In genomic region chr3:46629571-46630517, GRCh38 we compare ENCODE assay signal across 8 cellular contexts. TPM values are rescaled to one million over a fixed set of nuclear protein-coding genes. Genes with fewer than 3 reads are reported as not detected.
DNase-seq lines count a peak whose midpoint lies in the region; ATAC-seq and TF ChIP-seq lines count a peak whose summit lies in the region.

No MANE protein-coding gene starts in this region.

- peak overlapping the region; percentile 24 for H3K27ac ChIP-seq in IMR-90 (ENCODE audit: insufficient read depth, low read length)
- no peak overlapping the region for H3K27ac ChIP-seq in SJSA1
- peak overlapping the region; percentile 82 for H3K27ac ChIP-seq in substantia nigra (ENCODE audit: low read depth, low read length, poor library complexity, severe bottlenecking)

- no peaks in the 10 kb centered on the region for H3K36me3 ChIP-seq in IMR-90 (ENCODE audit: control insufficient read depth, insufficient read depth, low read length)
- no peaks in the 10 kb centered on the region for H3K36me3 ChIP-seq in SJSA1

- H3K27ac Mint-ChIP-seq in activated naive CD4-positive, alpha-beta T cell treated with anti-CD3 and anti-CD28 coated beads, Interleukin-2, amount 10 ng/mL, durations not matched to agents 7 days and 5 days: peak overlapping the region; percentile 53

- peak overlapping the region; percentile 40 for H3K56ac ChIP-seq in IMR-90 (ENCODE audit: extremely low read depth, insufficient read depth, low read length)

- peak overlapping the region; percentile 90 for H2AFZ ChIP-seq in IMR-90 (replicated peaks; ENCODE audit: low read length, poor library complexity)

- ATAC-seq in GM19397 (IDR thresholded peaks at IDR 0.05; ENCODE audit: unreplicated experiment): peak; percentile 88
- peak; percentile 82 for ATAC-seq in IMR-90 (ENCODE audit: low read depth)

- CTCF ChIA-PET in IMR-90 (lab: Yijun Ruan, JAX): interaction anchor here (0.7 to 2.5 kb wide), 13 partner anchors 10 to 154 kb away, joined by 3 to 49 read pairs (median 4); no protein-coding TSS in a partner anchor
- CTCF ChIA-PET in activated naive CD4-positive, alpha-beta T cell treated with anti-CD3 and anti-CD28 coated beads, Interleukin-2, amount 10 ng/mL, durations not matched to agents 7 days and 5 days (lab: Charles Lee): interaction anchor here (0.6 to 9.0 kb wide), 27 partner anchors 9 to 279 kb away, joined by 3 to 187 read pairs (median 3); partner anchors contain the start of gene RTP3

- peak; percentile 99 for TF ChIP-seq CTCF in IMR-90 (conservative IDR thresholded peaks at IDR 0.05; ENCODE audit: low read depth, low read length)

- peak overlapping the region; percentile 17 for H2BK5ac ChIP-seq in IMR-90 (ENCODE audit: low read depth, low read length, poor library complexity, severe bottlenecking)

- peak overlapping the region; percentile 94 for H3K4ac ChIP-seq in IMR-90 (ENCODE audit: low read depth, low read length)

- peak overlapping the region; percentile 48 for H3K18ac ChIP-seq in IMR-90 (ENCODE audit: low read depth, low read length)

- no TSS peak for BruUV-seq in IMR-90 (replicated peaks; lab: Mats Ljungman, UMichigan)

- TF ChIP-seq POLR2A in IMR-90 (IDR thresholded peaks at IDR 0.05; ENCODE audit: low read depth, low read length): no peak

- peak overlapping the region; percentile 37 for H3K4me2 ChIP-seq in IMR-90 (ENCODE audit: low read depth, low read length)

- no peaks in the 10 kb centered on the region for H3K9me3 ChIP-seq in IMR-90 (ENCODE audit: control insufficient read depth, insufficient read depth, low read length)
- H3K9me3 ChIP-seq in SJSA1 (replicated peaks): no peaks in the 10 kb centered on the region

- POLR2A ChIA-PET in IMR-90 (lab: Charles Lee; ENCODE audit: unreplicated experiment): interaction anchor here (0.6 to 0.9 kb wide), 3 partner anchors 132 to 150 kb away, joined by 3 to 13 read pairs (median 3); partner anchors contain the start of gene RTP3

- peak overlapping the region; percentile 72 for H3K23ac ChIP-seq in IMR-90 (ENCODE audit: low read depth, low read length)

- H2AK5ac ChIP-seq in IMR-90 (ENCODE audit: low read depth, low read length): 0 out of 2 replicates have a peak overlapping the region, but pooled peaks have one; percentile 36

- H4K91ac ChIP-seq in IMR-90 (ENCODE audit: insufficient read depth, low read depth, low read length): peak overlapping the region; percentile 89

- H3K4me3 ChIP-seq in IMR-90 (ENCODE audit: insufficient read depth, low read depth, low read length) (no peak overlapping the region), SJSA1 (no peak overlapping the region)

- TF ChIP-seq RAD21 in IMR-90 (IDR thresholded peaks at IDR 0.05; ENCODE audit: low read length): peak; percentile 82

- dilution Hi-C loops in IMR-90 (cut with HindIII; ENCODE audit: low sequenced_read_pairs, unreplicated experiment): no loop called here

- H3K9me1 ChIP-seq in IMR-90 (ENCODE audit: insufficient read depth, low read length): peaks cover 12% of the 10 kb centered on the region

- H3K9me3 Mint-ChIP-seq in activated naive CD4-positive, alpha-beta T cell treated with anti-CD3 and anti-CD28 coated beads, Interleukin-2, amount 10 ng/mL, durations not matched to agents 7 days and 5 days: no peaks in the 10 kb centered on the region

- peaks cover 19% of the 10 kb centered on the region for H3K27me3 Mint-ChIP-seq in activated naive CD4-positive, alpha-beta T cell treated with anti-CD3 and anti-CD28 coated beads, Interleukin-2, amount 10 ng/mL, durations not matched to agents 7 days and 5 days

- H3K27me3 ChIP-seq in IMR-90 (ENCODE audit: control insufficient read depth, insufficient read depth, low read length) (no peaks in the 10 kb centered on the region; the same call in 1 of the 2 replicates), SJSA1 (replicated peaks) (no peaks in the 10 kb centered on the region; the same call in 1 of the 2 replicates)

- H3K4me1 Mint-ChIP-seq in activated naive CD4-positive, alpha-beta T cell treated with anti-CD3 and anti-CD28 coated beads, Interleukin-2, amount 10 ng/mL, durations not matched to agents 7 days and 5 days: peaks cover 25% of the 10 kb centered on the region

- H3K9ac ChIP-seq in IMR-90 (ENCODE audit: low read depth, low read length): peak overlapping the region; percentile 10

- DNase-seq in AML-193 (lab: John Stamatoyannopoulos, UW): peak; percentile 68
- DNase-seq in IMR-90: peak; percentile 76
- DNase-seq in SJSA1 (ENCODE audit: low read depth in 1 of 2, low spot score in 2 of 2): peak; percentile 28 to 58
- peak; percentile 83 for DNase-seq in activated naive CD4-positive, alpha-beta T cell treated with anti-CD3 and anti-CD28 coated beads, Interleukin-2, amount 10 ng/mL, durations not matched to agents 7 days and 5 days
- DNase-seq in globus pallidus (ENCODE audit: low spot score): peak; percentile 64
- peak; percentile 57 for DNase-seq in occipital lobe (lab: John Stamatoyannopoulos, UW)
- peak in 44 of 49 donors; percentile 19 to 83 (median 62) for DNase-seq in substantia nigra (lab: John Stamatoyannopoulos, UW)

- peak overlapping the region; percentile 90 for H4K5ac ChIP-seq in IMR-90 (ENCODE audit: low read depth, low read length)

- no peaks in the 10 kb centered on the region for H3K79me1 ChIP-seq in IMR-90 (ENCODE audit: low read depth in 1 of 2, low read length in 2 of 2)

- in situ Hi-C loops in IMR-90 (cut with MboI; ENCODE audit: low sequenced_read_pairs): loop anchor here (5.0 kb wide), 1 partner anchor 143 kb away; no protein-coding TSS in a partner anchor

- peak overlapping the region; percentile 89 for H2BK20ac ChIP-seq in IMR-90 (ENCODE audit: low read depth, low read length)

- peak overlapping the region; percentile 44 for H3K4me3 Mint-ChIP-seq in activated naive CD4-positive, alpha-beta T cell treated with anti-CD3 and anti-CD28 coated beads, Interleukin-2, amount 10 ng/mL, durations not matched to agents 7 days and 5 days

- H2BK15ac ChIP-seq in IMR-90 (ENCODE audit: low read depth, low read length): peak overlapping the region; percentile 60; the same call in 2 of the 3 replicates

- H2BK120ac ChIP-seq in IMR-90 (ENCODE audit: low read depth, low read length): peak overlapping the region; percentile 96

- intact Hi-C loops in IMR-90 (cut with micrococcal nuclease): loop anchor here (1.0 to 5.0 kb wide), 2 partner anchors 63 to 142 kb away; partner anchors contain the start of gene LRRC2

- peak overlapping the region; percentile 90 for H3K14ac ChIP-seq in IMR-90 (replicated peaks; ENCODE audit: low read depth, low read length)

- 9% methylated on average over 17 of the region's 35 CpGs; no CpG with 5 or more reads in 1 of the 2 experiments for WGBS in IMR-90 (ENCODE audit: extremely low coverage in 2 of 2, insufficient read length in 1 of 2), 2 experiments

- H4K20me1 ChIP-seq in IMR-90 (ENCODE audit: insufficient read depth, low read length): no peaks in the 10 kb centered on the region

- H3K4me1 ChIP-seq in IMR-90 (ENCODE audit: control insufficient read depth, insufficient read depth, low read length): peaks cover 24% of the 10 kb centered on the region
- H3K4me1 ChIP-seq in SJSA1 (replicated peaks): no peaks in the 10 kb centered on the region

- peak overlapping the region; percentile 45 to 96 for H4K8ac ChIP-seq in IMR-90 (ENCODE audit: low read depth in 2 of 2, low read length in 2 of 2)

- peak overlapping the region; percentile 80 for H2AK9ac ChIP-seq in IMR-90 (replicated peaks; ENCODE audit: low read depth, low read length, poor library complexity)

- H3K36me3 Mint-ChIP-seq in activated naive CD4-positive, alpha-beta T cell treated with anti-CD3 and anti-CD28 coated beads, Interleukin-2, amount 10 ng/mL, durations not matched to agents 7 days and 5 days: no peaks in the 10 kb centered on the region

TF ChIP-seq in IMR-90, 13 proteins besides CTCF, POLR2A, EP300 and RAD21:
- TF ChIP-seq MXI1 (IDR thresholded peaks at IDR 0.05; ENCODE audit: borderline replicate concordance, low read depth, low read length) (no peak), BHLHE40 (IDR thresholded peaks at IDR 0.05; ENCODE audit: low read depth, low read length) (no peak; the same call in 1 of the 2 replicates), RCOR1 (IDR thresholded peaks at IDR 0.05; ENCODE audit: insufficient replicate concordance, low read length) (no peak), CEBPB (IDR thresholded peaks at IDR 0.05; ENCODE audit: low read depth, low read length) (no peak), RFX5 (IDR thresholded peaks at IDR 0.05; ENCODE audit: low read depth, low read length) (no peak), CHD1 (IDR thresholded peaks at IDR 0.05; ENCODE audit: low read depth, low read length) (no peak), MAZ (IDR thresholded peaks at IDR 0.05; ENCODE audit: borderline replicate concordance, low read depth, low read length) (peak; percentile 46; the same call in 1 of the 2 replicates), MAFK (IDR thresholded peaks at IDR 0.05; ENCODE audit: low read depth, low read length) (peak; percentile 62), SMC3 (IDR thresholded peaks at IDR 0.05; ENCODE audit: low read depth, low read length) (peak; percentile 94), USF2 (IDR thresholded peaks at IDR 0.05; ENCODE audit: low read depth, low read length) (no peak), FOS (IDR thresholded peaks at IDR 0.05; ENCODE audit: low read depth, low read length) (no peak), NFE2L2 (IDR thresholded peaks at IDR 0.05; ENCODE audit: low read depth, low read length) (no peak)
- TF ChIP-seq, protein P1, sequence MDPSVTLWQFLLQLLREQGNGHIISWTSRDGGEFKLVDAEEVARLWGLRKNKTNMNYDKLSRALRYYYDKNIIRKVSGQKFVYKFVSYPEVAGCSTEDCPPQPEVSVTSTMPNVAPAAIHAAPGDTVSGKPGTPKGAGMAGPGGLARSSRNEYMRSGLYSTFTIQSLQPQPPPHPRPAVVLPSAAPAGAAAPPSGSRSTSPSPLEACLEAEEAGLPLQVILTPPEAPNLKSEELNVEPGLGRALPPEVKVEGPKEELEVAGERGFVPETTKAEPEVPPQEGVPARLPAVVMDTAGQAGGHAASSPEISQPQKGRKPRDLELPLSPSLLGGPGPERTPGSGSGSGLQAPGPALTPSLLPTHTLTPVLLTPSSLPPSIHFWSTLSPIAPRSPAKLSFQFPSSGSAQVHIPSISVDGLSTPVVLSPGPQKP (IDR thresholded peaks at IDR 0.05; ENCODE audit: borderline replicate concordance, low read depth, low read length): no peak

RNA-seq across cellular contexts. Expression of gene FAM240A, which starts 17.5 kb away (rescaled TPM):
- total RNA-seq in IMR-90 (2012; rRNA removed): not detected in 2 replicates
- not detected in 2 replicates for polyA plus RNA-seq in IMR-90 (2012; rRNA removed)
- not detected in 2 replicates for polyA plus RNA-seq in IMR-90 (2012; cell fraction: cytosol; rRNA removed)
- polyA plus RNA-seq in IMR-90 (2012; cell fraction: nucleus; rRNA removed; ENCODE audit: low replicate concordance): not detected in 2 replicates
- total RNA-seq in SJSA1 (2014; rRNA removed; shearing (Covaris generic)): not detected in 2 replicates
- not detected for total RNA-seq in occipital lobe
